9 cellular contexts compared by ENCODE assay signal in the genomic region with DNA sequence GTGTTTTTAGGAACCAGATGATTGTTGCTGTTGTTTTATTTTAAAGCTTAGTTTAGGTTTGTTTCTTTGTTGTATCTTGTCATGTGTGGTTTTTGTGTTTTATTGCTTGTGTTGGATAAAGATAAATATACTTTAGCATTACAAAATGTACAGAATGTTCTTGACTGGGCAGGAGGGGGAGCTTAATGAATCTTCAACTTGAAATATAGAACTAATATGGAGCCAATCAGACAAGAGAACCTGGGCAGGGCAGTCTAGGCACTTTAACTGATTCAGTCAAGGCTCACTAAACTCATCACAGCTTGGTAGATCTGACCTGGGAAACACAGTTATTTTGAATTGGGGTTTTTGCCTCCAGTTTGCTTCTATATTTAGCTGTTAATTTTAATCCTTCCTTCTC.
DNase-seq lines count a peak whose midpoint lies in the region; ATAC-seq and TF ChIP-seq lines count a peak whose summit lies in the region.
"Had no signal": no experiment of that assay in that cellular context is flagged by ENCODE, and none has a peak within 500 bp of the region (broad histone marks: within the 10 kb centered on the region; RNA-seq: fewer than 3 reads in every experiment).

No MANE protein-coding gene starts in this region.

- H3K79me2 ChIP-seq in osteoblast (ENCODE audit: insufficient read depth, low read length): peaks cover 43% of the 10 kb centered on the region

- H3K27ac Mint-ChIP-seq in progenitor cell of endocrine pancreas: no peak overlapping the region
- H3K27ac Mint-ChIP-seq: activated CD4-positive, alpha-beta memory T cell treated with anti-CD3 and anti-CD28 coated beads for 36 hours had no signal

- ATAC-seq in HG03159 (IDR thresholded peaks at IDR 0.05; ENCODE audit: unreplicated experiment): peak; percentile 30

- TF ChIP-seq CTCF in coronary artery (IDR thresholded peaks at IDR 0.05): no peak
- TF ChIP-seq CTCF in osteoblast (IDR thresholded peaks at IDR 0.05; ENCODE audit: extremely low read depth, low read depth, low read length): no peak
- no peak for TF ChIP-seq CTCF in WERI-Rb-1 (IDR thresholded peaks at IDR 0.05; ENCODE audit: low read depth, low read length)
- no peak for TF ChIP-seq CTCF in progenitor cell of endocrine pancreas (IDR thresholded peaks at IDR 0.05; ENCODE audit: unreplicated experiment)

- peak overlapping the region; percentile 31 to 76 for H3K27ac ChIP-seq in coronary artery
- H3K27ac ChIP-seq in osteoblast (ENCODE audit: low read depth, low read length): peak overlapping the region; percentile 96
- H3K27ac ChIP-seq in WERI-Rb-1: no peak overlapping the region

- peaks cover 5% of the 10 kb centered on the region for H3K4me1 Mint-ChIP-seq in progenitor cell of endocrine pancreas (ENCODE audit: low read depth)

- H3K27me3 Mint-ChIP-seq in progenitor cell of endocrine pancreas: no peaks in the 10 kb centered on the region
- H3K27me3 Mint-ChIP-seq: activated CD4-positive, alpha-beta memory T cell treated with anti-CD3 and anti-CD28 coated beads for 36 hours had no signal

- H2AFZ ChIP-seq in osteoblast (ENCODE audit: low read length): peak overlapping the region; percentile 58

- no peaks in the 10 kb centered on the region for H3K9me3 Mint-ChIP-seq in progenitor cell of endocrine pancreas (ENCODE audit: low read depth)
- H3K9me3 Mint-ChIP-seq: activated CD4-positive, alpha-beta memory T cell treated with anti-CD3 and anti-CD28 coated beads for 36 hours had no signal

- peak overlapping the region; percentile 62 for H3K4me3 ChIP-seq in coronary artery
- H3K4me3 ChIP-seq in osteoblast (ENCODE audit: insufficient read depth, low read length): peak overlapping the region; percentile 80
- H3K4me3 ChIP-seq in WERI-Rb-1 (ENCODE audit: low read depth, low read length): no peak overlapping the region

- no peaks in the 10 kb centered on the region for H4K20me1 ChIP-seq in osteoblast (ENCODE audit: insufficient read depth, low read length)

- H3K9me3 ChIP-seq in osteoblast (ENCODE audit: low read depth, low read length) (no peaks in the 10 kb centered on the region), WERI-Rb-1 (ENCODE audit: severe bottlenecking) (no peaks in the 10 kb centered on the region)

- H3K27me3 ChIP-seq in osteoblast (ENCODE audit: insufficient read depth, low read length) (no peaks in the 10 kb centered on the region), WERI-Rb-1 (ENCODE audit: insufficient read depth, low read depth, severe bottlenecking) (no peaks in the 10 kb centered on the region)

- H3K4me2 ChIP-seq in osteoblast (ENCODE audit: insufficient read depth, low read length): peak overlapping the region; percentile 91

- no peaks in the 10 kb centered on the region for H3K36me3 ChIP-seq in osteoblast (ENCODE audit: insufficient read depth, low read length)
- H3K36me3 ChIP-seq in WERI-Rb-1: no peaks in the 10 kb centered on the region

- H3K4me1 ChIP-seq in osteoblast (ENCODE audit: insufficient read depth, low read length): peaks cover 34% of the 10 kb centered on the region

- H3K4me3 Mint-ChIP-seq in progenitor cell of endocrine pancreas (ENCODE audit: low read depth): no peak overlapping the region
- H3K4me3 Mint-ChIP-seq: activated CD4-positive, alpha-beta memory T cell treated with anti-CD3 and anti-CD28 coated beads for 36 hours had no signal

- no peaks in the 10 kb centered on the region for H3K36me3 Mint-ChIP-seq in progenitor cell of endocrine pancreas (ENCODE audit: insufficient read depth)
- H3K36me3 Mint-ChIP-seq: activated CD4-positive, alpha-beta memory T cell treated with anti-CD3 and anti-CD28 coated beads for 36 hours had no signal

- DNase-seq in GM04504 (ENCODE audit: low read depth) (peak; percentile 36), coronary artery (ENCODE audit: low spot score) (no peak), osteoblast (ENCODE audit: insufficient read length, low spot score, missing footprints) (no peak), DMS153 (lab: John Stamatoyannopoulos, UW) (no peak), WERI-Rb-1 (no peak), foreskin melanocyte (no peak), progenitor cell of endocrine pancreas (ENCODE audit: low spot score, unreplicated experiment) (no peak)
- DNase-seq: activated CD4-positive, alpha-beta memory T cell treated with anti-CD3 and anti-CD28 coated beads for 36 hours had no signal
